1 cellular context compared by ENCODE assay signal in genomic region chr17:27265333-27265732, GRCh38.
TF ChIP-seq lines count a peak whose summit lies in the region.

No MANE protein-coding gene starts in this region.

TF ChIP-seq in HepG2, 621 proteins besides CTCF, POLR2A, EP300 and RAD21 (continued from another document and continues in another):
- TF ChIP-seq ZNF33A (CRISPR knock-in tag; IDR thresholded peaks at IDR 0.05; ENCODE audit: borderline replicate concordance) (no peak), TFE3 (CRISPR knock-in tag; IDR thresholded peaks at IDR 0.05) (peak; percentile 32; the same call in 1 of the 2 replicates), ATF3 (CRISPR knock-in tag; IDR thresholded peaks at IDR 0.05) (peak; percentile 17; the same call in 1 of the 2 replicates), TFAP4 (IDR thresholded peaks at IDR 0.05; ENCODE audit: borderline replicate concordance, low read depth) (peak; percentile 40; the same call in 1 of the 2 replicates), TEAD3 (CRISPR knock-in tag; optimal IDR thresholded peaks at IDR 0.05; ENCODE audit: borderline replicate concordance) (peak; percentile 55), ARID3A (IDR thresholded peaks at IDR 0.05; ENCODE audit: low read depth, low read length) (peak; percentile 72), MAFF (IDR thresholded peaks at IDR 0.05; ENCODE audit: low read depth, low read length) (no peak), BCLAF1 (IDR thresholded peaks at IDR 0.05) (no peak), ZNF557 (CRISPR knock-in tag; IDR thresholded peaks at IDR 0.05) (no peak), TBX2 (CRISPR knock-in tag; IDR thresholded peaks at IDR 0.05; ENCODE audit: borderline replicate concordance) (peak; percentile 35; the same call in 1 of the 2 replicates), KMT2B (CRISPR knock-in tag; IDR thresholded peaks at IDR 0.05) (no peak), HMG20A (CRISPR knock-in tag; IDR thresholded peaks at IDR 0.05; ENCODE audit: borderline replicate concordance) (peak; percentile 60; the same call in 1 of the 2 replicates), PAXIP1 (CRISPR knock-in tag; conservative IDR thresholded peaks at IDR 0.05) (peak; percentile 39; the same call in 1 of the 2 replicates), ZNF12 (CRISPR knock-in tag; IDR thresholded peaks at IDR 0.05) (0 out of 2 replicates have a peak, but pooled peaks have one; percentile 43), ZNF33B (CRISPR knock-in tag; IDR thresholded peaks at IDR 0.05) (no peak), FOXA1 (IDR thresholded peaks at IDR 0.05) (no peak), FOXA1 (CRISPR knock-in tag; IDR thresholded peaks at IDR 0.05) (peak; percentile 41; the same call in 1 of the 2 replicates), SOX5 (CRISPR knock-in tag; IDR thresholded peaks at IDR 0.05; ENCODE audit: borderline replicate concordance) (peak; percentile 99), JUNB (CRISPR knock-in tag; IDR thresholded peaks at IDR 0.05; ENCODE audit: borderline replicate concordance) (peak; percentile 57; the same call in 1 of the 2 replicates), ZNF782 (CRISPR knock-in tag; IDR thresholded peaks at IDR 0.05; ENCODE audit: borderline replicate concordance) (no peak), SYNCRIP (IDR thresholded peaks at IDR 0.05; ENCODE audit: insufficient read depth, low read depth, low read length) (no peak), MLX (CRISPR knock-in tag; IDR thresholded peaks at IDR 0.05) (peak; percentile 13; the same call in 1 of the 2 replicates), ZNF580 (CRISPR knock-in tag; IDR thresholded peaks at IDR 0.05; ENCODE audit: borderline replicate concordance, low read depth) (no peak), ZNF792 (CRISPR knock-in tag; IDR thresholded peaks at IDR 0.05) (0 out of 2 replicates have a peak, but pooled peaks have one; percentile 36), CEBPG (CRISPR knock-in tag; IDR thresholded peaks at IDR 0.05) (peak; percentile 81), ZNF770 (CRISPR knock-in tag; IDR thresholded peaks at IDR 0.05) (no peak), HNRNPUL1 (IDR thresholded peaks at IDR 0.05; ENCODE audit: low read depth, low read length) (no peak), FOXP4 (CRISPR knock-in tag; IDR thresholded peaks at IDR 0.05) (peak; percentile 48; the same call in 1 of the 2 replicates), FOXO1 (CRISPR knock-in tag; IDR thresholded peaks at IDR 0.05) (no peak), SALL1 (CRISPR knock-in tag; IDR thresholded peaks at IDR 0.05) (peak; percentile 22; the same call in 1 of the 2 replicates), CREM (IDR thresholded peaks at IDR 0.05) (0 out of 2 replicates have a peak, but pooled peaks have one; percentile 20), CREM (CRISPR knock-in tag; IDR thresholded peaks at IDR 0.05) (no peak), ZNF350 (CRISPR knock-in tag; IDR thresholded peaks at IDR 0.05; ENCODE audit: borderline replicate concordance, low read depth) (no peak), ZNF775 (CRISPR knock-in tag; IDR thresholded peaks at IDR 0.05; ENCODE audit: borderline replicate concordance) (no peak), FOSL2 (CRISPR knock-in tag; IDR thresholded peaks at IDR 0.05) (peak; percentile 96), THRA (CRISPR knock-in tag; IDR thresholded peaks at IDR 0.05; ENCODE audit: borderline replicate concordance) (0 out of 2 replicates have a peak, but pooled peaks have one; percentile 16), FOXP1 (IDR thresholded peaks at IDR 0.05) (no peak), FOXP1 (CRISPR knock-in tag; IDR thresholded peaks at IDR 0.05) (peak; percentile 35; the same call in 1 of the 2 replicates), FOXA3 (CRISPR knock-in tag; IDR thresholded peaks at IDR 0.05) (peak; percentile 61), PBX2 (CRISPR knock-in tag; IDR thresholded peaks at IDR 0.05) (peak; percentile 66), SALL2 (CRISPR knock-in tag; IDR thresholded peaks at IDR 0.05) (no peak), MED1 (CRISPR knock-in tag; IDR thresholded peaks at IDR 0.05) (peak; percentile 29; the same call in 1 of the 2 replicates), NCOA2 (CRISPR knock-in tag; IDR thresholded peaks at IDR 0.05) (peak; percentile 75), HDAC2 (CRISPR knock-in tag; IDR thresholded peaks at IDR 0.05) (peak; percentile 32; the same call in 1 of the 2 replicates)
